Comparison of ENCODE assay signal across 10 cellular contexts in the genomic region with DNA sequence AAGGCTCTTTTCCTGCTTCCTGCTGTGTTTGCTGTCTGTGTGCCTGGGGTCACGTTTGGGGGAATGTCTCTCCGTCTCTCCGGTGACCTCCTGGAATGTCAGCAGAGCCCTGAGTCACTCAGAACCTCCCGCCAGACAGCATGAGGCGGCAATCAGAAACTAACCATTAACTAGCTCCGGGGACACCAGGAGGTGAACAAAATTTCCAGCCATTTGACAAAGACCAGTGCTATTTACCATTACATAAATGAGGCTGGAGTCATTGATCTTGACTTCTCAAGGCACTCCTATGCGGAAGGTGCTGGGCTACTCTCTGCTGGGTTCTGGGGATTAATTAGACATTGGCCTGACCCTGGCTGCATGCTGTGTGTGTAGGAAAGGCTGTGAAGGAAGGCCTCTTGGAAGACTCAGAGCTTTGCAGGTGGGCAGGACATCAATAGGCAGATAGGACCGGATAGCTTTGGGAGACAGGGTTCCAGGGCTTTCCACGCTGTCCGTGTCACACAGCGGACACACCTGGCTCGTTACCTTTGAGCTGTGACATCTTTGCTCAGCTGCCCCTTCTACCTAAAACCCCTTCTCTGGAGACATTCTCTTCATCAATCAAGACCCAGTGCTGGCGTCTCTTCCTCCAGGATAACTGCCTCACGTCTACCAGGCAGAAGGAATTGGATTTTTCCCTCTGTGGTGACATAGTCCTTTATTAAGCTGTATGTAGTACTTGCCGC.
DNase-seq lines count a peak whose midpoint lies in the region; TF ChIP-seq lines count a peak whose summit lies in the region.
"Had no signal": no experiment of that assay in that cellular context is flagged by ENCODE, and none has a peak within 500 bp of the region (broad histone marks: within the 10 kb centered on the region; RNA-seq: fewer than 3 reads in every experiment).

No MANE protein-coding gene starts in this region.

- intact Hi-C loops in stomach (cut with DNase I; ENCODE audit: low total_unique reads), result no loop called here

- H3K9me2 ChIP-seq in Karpas-422 (replicated peaks; ENCODE audit: insufficient read depth, low read length), result no peaks in the 10 kb centered on the region

- H3K27ac Mint-ChIP-seq in T-helper 1 cell treated with Interleukin-12 subunit alpha and Interleukin-12 subunit beta and Interleukin-4 antibody, amounts not matched to agents 30 μg/mL and 1 μg/mL, for 36 hours, result peak overlapping the region; percentile 68

- no peak for DNase-seq in T-helper 1 cell
- peak; percentile 62 for DNase-seq in adipocyte (ENCODE audit: low read depth)
- peak; percentile 98 for DNase-seq in islet precursor cell
- peak; percentile 57 for DNase-seq in stomach
- no peak for DNase-seq in stimulated activated CD4-positive, alpha-beta T cell treated with anti-CD3 and anti-CD28 coated beads, Interleukin-12 subunit alpha, Interleukin-12 subunit beta, amount 100 ng/mL, for 4 hours
- DNase-seq in NCI-H345 treated with DMSO at 0.1 percent for 48 hours (lab: John Stamatoyannopoulos, UW; ENCODE audit: unreplicated experiment), result no peak
- DNase-seq in Karpas-422, result no peak
- DNase-seq: activated T-cell treated with anti-CD3 and anti-CD28 coated beads, Interleukin-2, amount 50 U/mL, for 1 hour; stimulated activated CD4-positive, alpha-beta T cell treated with anti-CD3 and anti-CD28 coated beads, Interleukin-2, amount 100 ng/mL, for 48 hours had no signal

- H3K9ac ChIP-seq in adipocyte (ENCODE audit: low read length) (peak overlapping the region; percentile 57), Karpas-422 (ENCODE audit: low read length) (no peak overlapping the region)

- no peaks in the 10 kb centered on the region for H3K27me3 ChIP-seq in adipocyte (replicated peaks; ENCODE audit: control insufficient read depth, insufficient read depth, low read length)
- no peaks in the 10 kb centered on the region for H3K27me3 ChIP-seq in stomach
- H3K27me3 ChIP-seq in Karpas-422 (ENCODE audit: low read length), result no peaks in the 10 kb centered on the region

- H3K9me3 ChIP-seq in adipocyte (ENCODE audit: control insufficient read depth, low read length) (no peaks in the 10 kb centered on the region), stomach (no peaks in the 10 kb centered on the region), Karpas-422 (ENCODE audit: low read length) (no peaks in the 10 kb centered on the region)

- WGBS in stomach, 5 donors, result 57 to 76% (median 61%) methylated on average over 13 to 15 of the region's 15 CpGs

- peaks cover 27% of the 10 kb centered on the region for H3K36me3 Mint-ChIP-seq in T-helper 1 cell treated with Interleukin-12 subunit alpha and Interleukin-12 subunit beta and Interleukin-4 antibody, amounts not matched to agents 30 μg/mL and 1 μg/mL, for 36 hours (ENCODE audit: low read depth)

- H3K36me3 ChIP-seq in adipocyte (ENCODE audit: control insufficient read depth, insufficient read depth, low read length, severe bottlenecking), result no peaks in the 10 kb centered on the region
- H3K36me3 ChIP-seq in stomach, result no peaks in the 10 kb centered on the region
- H3K36me3 ChIP-seq in Karpas-422 (ENCODE audit: insufficient read depth, low read length), result no peaks in the 10 kb centered on the region

- peaks cover 45% of the 10 kb centered on the region for H3K4me1 Mint-ChIP-seq in T-helper 1 cell treated with Interleukin-12 subunit alpha and Interleukin-12 subunit beta and Interleukin-4 antibody, amounts not matched to agents 30 μg/mL and 1 μg/mL, for 36 hours (ENCODE audit: low read depth)

- no peak for TF ChIP-seq CTCF in stomach (IDR thresholded peaks at IDR 0.05)

- no peaks in the 10 kb centered on the region for H3K27me3 Mint-ChIP-seq in T-helper 1 cell treated with Interleukin-12 subunit alpha and Interleukin-12 subunit beta and Interleukin-4 antibody, amounts not matched to agents 30 μg/mL and 1 μg/mL, for 36 hours (ENCODE audit: low read depth)

- no peak overlapping the region for H2AFZ ChIP-seq in Karpas-422 (ENCODE audit: low read length)

- no peak overlapping the region for H3K4me2 ChIP-seq in Karpas-422 (ENCODE audit: low read depth, low read length, poor library complexity, severe bottlenecking)

- H4K20me1 ChIP-seq in Karpas-422 (ENCODE audit: insufficient read depth, low read depth, low read length), result no peaks in the 10 kb centered on the region

- H3K4me3 ChIP-seq in adipocyte (ENCODE audit: low read length) (no peak overlapping the region), stomach (no peak overlapping the region), Karpas-422 (ENCODE audit: low read length) (no peak overlapping the region)

- no peak for TF ChIP-seq EP300 in stomach (IDR thresholded peaks at IDR 0.05)

- H3K4me1 ChIP-seq in adipocyte (ENCODE audit: control insufficient read depth, insufficient read depth, low read length) (peaks cover 18% of the 10 kb centered on the region), stomach (peaks cover 9 to 40% (median 12%) of the 10 kb centered on the region in 4 donors), Karpas-422 (ENCODE audit: low read length) (no peaks in the 10 kb centered on the region)

- no peaks in the 10 kb centered on the region for H3K79me2 ChIP-seq in Karpas-422 (ENCODE audit: low read length)

- peak overlapping the region; percentile 55 for H3K4me3 Mint-ChIP-seq in T-helper 1 cell treated with Interleukin-12 subunit alpha and Interleukin-12 subunit beta and Interleukin-4 antibody, amounts not matched to agents 30 μg/mL and 1 μg/mL, for 36 hours

- no peak for TF ChIP-seq POLR2A in stomach (IDR thresholded peaks at IDR 0.05)

- H3K27ac ChIP-seq in stomach (peak overlapping the region; percentile 11 to 74 (median 66)), Karpas-422 (ENCODE audit: low read length) (no peak overlapping the region)

- peaks cover 3% of the 10 kb centered on the region for H3K9me3 Mint-ChIP-seq in T-helper 1 cell treated with Interleukin-12 subunit alpha and Interleukin-12 subunit beta and Interleukin-4 antibody, amounts not matched to agents 30 μg/mL and 1 μg/mL, for 36 hours

Comparison
In these comparisons a context has a peak if more than half of its experiments do, and no peak if none do; other contexts are left out.
1. DNase-seq: peak in adipocyte (single experiment), islet precursor cell (single experiment) and stomach (single experiment); none in T-helper 1 cell (0 of 5), stimulated activated CD4-positive, alpha-beta T cell treated with anti-CD3 and anti-CD28 coated beads, Interleukin-12 subunit alpha, Interleukin-12 subunit beta, amount 100 ng/mL, for 4 hours (single experiment), NCI-H345 treated with DMSO at 0.1 percent for 48 hours (single experiment) and Karpas-422 (single experiment).